ENCODE assay signal across 14 cellular contexts in genomic region chr2:230330725-230331124, GRCh38. TPM values are rescaled to one million over a fixed set of nuclear protein-coding genes. Genes with fewer than 3 reads are reported as not detected.
DNase-seq lines count a peak whose midpoint lies in the region; ATAC-seq and TF ChIP-seq lines count a peak whose summit lies in the region.
"Had no signal": no experiment of that assay in that cellular context is flagged by ENCODE, and none has a peak within 500 bp of the region (broad histone marks: within the 10 kb centered on the region; RNA-seq: fewer than 3 reads in every experiment).

No MANE protein-coding gene starts in this region.

- H3K9me3 ChIP-seq in T-helper 17 cell (ENCODE audit: control insufficient read depth, low read length, poor library complexity, severe bottlenecking) (no peaks in the 10 kb centered on the region), gastrocnemius medialis (no peaks in the 10 kb centered on the region)

- H3K36me3 ChIP-seq in gastrocnemius medialis: peaks cover 0 to 12% of the 10 kb centered on the region in 2 donors

- peak overlapping the region; percentile 30 for H3K4me3 ChIP-seq in choroid plexus epithelial cell (ENCODE audit: low read depth, low read length)
- peak overlapping the region in 1 of 4 donors; percentile 36 for H3K4me3 ChIP-seq in gastrocnemius medialis

- H3K4me1 Mint-ChIP-seq in activated T-cell treated with anti-CD3 and anti-CD28 coated beads, Interleukin-2, amount 50 U/mL, for 4 hours (ENCODE audit: low read depth): peaks cover 82% of the 10 kb centered on the region
- peaks cover 66% of the 10 kb centered on the region for H3K4me1 Mint-ChIP-seq in T-helper 17 cell

- peaks cover 5 to 26% of the 10 kb centered on the region in 2 donors for H3K4me1 ChIP-seq in gastrocnemius medialis

- H3K27me3 ChIP-seq in gastrocnemius medialis: no peaks in the 10 kb centered on the region

- DNase-seq in activated T-cell treated with anti-CD3 and anti-CD28 coated beads, Interleukin-2, amount 50 U/mL, for 4 hours: no peak
- DNase-seq in activated T-cell treated with anti-CD3 and anti-CD28 coated beads for 4 hours: no peak
- DNase-seq in T-helper 17 cell: no peak
- peak; percentile 65 for DNase-seq in choroid plexus epithelial cell (ENCODE audit: low read depth)
- DNase-seq in gastrocnemius medialis: peak; percentile 39 to 65
- DNase-seq in NK-92 treated with Interleukin-12 subunit alpha and Interleukin-12 subunit beta, amount 100 ng/mL, for 24 hours (lab: John Stamatoyannopoulos, UW): no peak
- DNase-seq in GM19240 (ENCODE audit: insufficient read length, low spot score): no peak
- DNase-seq: cerebellar nuclear complex, DMS153, mammary epithelial cell, NCI-H2029 treated with DMSO at 0.1 percent for 48 hours had no signal

- intact Hi-C loops in gastrocnemius medialis (cut with DNase I; ENCODE audit: low total_unique reads): no loop called here

- H3K4me3 Mint-ChIP-seq in activated T-cell treated with anti-CD3 and anti-CD28 coated beads, Interleukin-2, amount 50 U/mL, for 4 hours: peak overlapping the region; percentile 90
- H3K4me3 Mint-ChIP-seq in T-helper 17 cell: peak overlapping the region; percentile 73

- no peaks in the 10 kb centered on the region for H3K27me3 Mint-ChIP-seq in activated T-cell treated with anti-CD3 and anti-CD28 coated beads, Interleukin-2, amount 50 U/mL, for 4 hours (ENCODE audit: low read depth)
- no peaks in the 10 kb centered on the region for H3K27me3 Mint-ChIP-seq in T-helper 17 cell

- ATAC-seq in activated T-cell treated with anti-CD3 and anti-CD28 coated beads, Interleukin-2, amount 50 U/mL, for 4 hours: no peak
- ATAC-seq in T-helper 17 cell (no peak), gastrocnemius medialis (peak; percentile 83 to 89), HG03342 (IDR thresholded peaks at IDR 0.05; ENCODE audit: unreplicated experiment) (no peak)
- ATAC-seq: Right ventricle myocardium inferior had no signal

- peaks cover 45% of the 10 kb centered on the region for H3K36me3 Mint-ChIP-seq in activated T-cell treated with anti-CD3 and anti-CD28 coated beads, Interleukin-2, amount 50 U/mL, for 4 hours (ENCODE audit: insufficient read depth)
- H3K36me3 Mint-ChIP-seq in T-helper 17 cell (ENCODE audit: low read depth): peaks cover 15% of the 10 kb centered on the region

- H3K27ac ChIP-seq in gastrocnemius medialis: peak overlapping the region in 2 of 4 donors; percentile 11 to 72
- H3K27ac ChIP-seq: VCaP had no signal

- TF ChIP-seq POLR2A in gastrocnemius medialis (IDR thresholded peaks at IDR 0.05): no peak

- in situ Hi-C loops in gastrocnemius medialis (cut with MboI; ENCODE audit: low sequenced_read_pairs in 4 of 4): no loop called here

- H3K9me3 Mint-ChIP-seq in activated T-cell treated with anti-CD3 and anti-CD28 coated beads, Interleukin-2, amount 50 U/mL, for 4 hours: peaks cover 8% of the 10 kb centered on the region

- TF ChIP-seq CTCF in choroid plexus epithelial cell (conservative IDR thresholded peaks at IDR 0.05; ENCODE audit: low read depth, low read length) (no peak), gastrocnemius medialis (IDR thresholded peaks at IDR 0.05 in 4 of 5, conservative IDR thresholded peaks at IDR 0.05 in 1 of 5) (no peak)

- H3K27ac Mint-ChIP-seq in T-helper 17 cell: peak overlapping the region; percentile 99

RNA-seq across cellular contexts. Expression of gene SP140L, which starts 3.7 kb away (rescaled TPM):
- 10 to 100 TPM; 24.1 to 30.3 (median 28.7) TPM for total RNA-seq in activated T-cell treated with anti-CD3 and anti-CD28 coated beads, Interleukin-2, amount 50 U/mL, for 4 hours
- 10 to 100 TPM; 64.7 to 85.6 TPM for total RNA-seq in T-helper 17 cell
- total RNA-seq in gastrocnemius medialis: 10 to 100 TPM in 1 of 4 donors, 1 to 10 TPM in 3; 2.2 to 13.5 (median 3.8) TPM

Comparison
In these comparisons a context has a peak if more than half of its experiments do, and no peak if none do; other contexts are left out.
1. ATAC-seq: peak in gastrocnemius medialis (2 of 2); none in activated T-cell treated with anti-CD3 and anti-CD28 coated beads, Interleukin-2, amount 50 U/mL, for 4 hours (0 of 2), T-helper 17 cell (single experiment) and HG03342 (single experiment).
2. DNase-seq: peak in choroid plexus epithelial cell (single experiment) and gastrocnemius medialis (2 of 2); none in activated T-cell treated with anti-CD3 and anti-CD28 coated beads, Interleukin-2, amount 50 U/mL, for 4 hours (single experiment), activated T-cell treated with anti-CD3 and anti-CD28 coated beads for 4 hours (single experiment), T-helper 17 cell (0 of 3), NK-92 treated with Interleukin-12 subunit alpha and Interleukin-12 subunit beta, amount 100 ng/mL, for 24 hours (single experiment) and GM19240 (single experiment).